15 cellular contexts compared by ENCODE assay signal in the genomic region with DNA sequence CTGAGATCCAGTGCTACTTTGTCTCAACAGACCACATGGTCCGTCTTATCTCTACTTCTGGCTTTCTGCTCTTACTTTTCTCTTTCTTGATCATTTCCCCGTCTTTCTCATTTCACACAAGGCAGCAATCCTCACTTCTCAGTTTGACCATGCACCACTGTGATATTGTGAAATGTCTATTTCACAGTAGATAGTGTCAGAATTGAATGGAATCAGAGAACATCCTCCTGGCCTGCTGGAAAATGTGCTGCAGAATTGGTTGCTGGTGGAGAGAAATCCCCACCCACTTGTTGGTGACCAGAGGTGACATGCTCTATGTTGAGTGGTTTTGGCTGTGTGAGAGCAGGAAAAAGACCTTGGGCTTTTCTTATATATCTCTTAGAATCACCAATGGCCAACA. TPM values are rescaled to one million over a fixed set of nuclear protein-coding genes. Genes with fewer than 3 reads are reported as not detected.
DNase-seq lines count a peak whose midpoint lies in the region; ATAC-seq and TF ChIP-seq lines count a peak whose summit lies in the region.
"Had no signal": no experiment of that assay in that cellular context is flagged by ENCODE, and none has a peak within 500 bp of the region (broad histone marks: within the 10 kb centered on the region; RNA-seq: fewer than 3 reads in every experiment).

No MANE protein-coding gene starts in this region.

- H3K36me3 ChIP-seq in fibroblast of lung (ENCODE audit: control insufficient read depth, insufficient read depth, low read length) (no peaks in the 10 kb centered on the region), body of pancreas (replicated peaks in 1 of 2; ENCODE audit: insufficient read depth in 1 of 2, low read depth in 2 of 2) (no peaks in the 10 kb centered on the region)
- H3K36me3 ChIP-seq: left ventricle myocardium inferior, tibial nerve had no signal

- no peak for TF ChIP-seq CTCF in fibroblast of lung (conservative IDR thresholded peaks at IDR 0.05 in 1 of 2, IDR thresholded peaks at IDR 0.05 in 1 of 2; ENCODE audit: low read depth in 1 of 2, low read length in 2 of 2)
- no peak for TF ChIP-seq CTCF in body of pancreas (IDR thresholded peaks at IDR 0.05)

- DNase-seq in NOMO-1 treated with DMSO at 0.1 percent for 48 hours (lab: John Stamatoyannopoulos, UW; ENCODE audit: unreplicated experiment) (peak; percentile 33), fibroblast of lung (ENCODE audit: low read depth in 2 of 2) (peak in 1 of 2 donors; percentile 15), NCI-H345 treated with DMSO at 0.1 percent for 48 hours (lab: John Stamatoyannopoulos, UW; ENCODE audit: unreplicated experiment) (no peak), NCI-H446 treated with DMSO at 0.1 percent for 48 hours (lab: John Stamatoyannopoulos, UW) (no peak), anterior cingulate cortex (lab: John Stamatoyannopoulos, UW) (no peak), body of pancreas (no peak)
- DNase-seq: activated B cell treated with CpG ODN at 0.5 μM for 24 hours, cortex of kidney, GDM1, left ventricle myocardium inferior, NCI-H1092 had no signal

- no peaks in the 10 kb centered on the region for H3K9me3 ChIP-seq in fibroblast of lung (ENCODE audit: control insufficient read depth, insufficient read depth, low read depth, low read length)
- no peaks in the 10 kb centered on the region for H3K9me3 ChIP-seq in body of pancreas
- H3K9me3 ChIP-seq: left ventricle myocardium inferior, tibial nerve had no signal

- no peaks in the 10 kb centered on the region for H4K20me1 ChIP-seq in fibroblast of lung (ENCODE audit: control insufficient read depth, extremely low read depth, insufficient read depth, low read length)

- intact Hi-C loops in body of pancreas (cut with DNase I), result no loop called here

- no peak overlapping the region for H3K4me2 ChIP-seq in fibroblast of lung (ENCODE audit: extremely low read depth, insufficient read depth, low read length)

- no peak overlapping the region for H2AFZ ChIP-seq in fibroblast of lung (ENCODE audit: low read length)

- H3K27me3 ChIP-seq in fibroblast of lung (ENCODE audit: control insufficient read depth, insufficient read depth, low read length) (no peaks in the 10 kb centered on the region), body of pancreas (no peaks in the 10 kb centered on the region)

- H3K4me3 ChIP-seq in fibroblast of lung (replicated peaks in 1 of 4; ENCODE audit: control extremely low read depth in 1 of 4, insufficient read depth in 1 of 4, low read depth in 3 of 4, low read length in 4 of 4), result no peak overlapping the region
- no peak overlapping the region for H3K4me3 ChIP-seq in body of pancreas
- H3K4me3 ChIP-seq: left ventricle myocardium inferior, skin epidermis, tibial nerve had no signal

- no peak overlapping the region for H3K9ac ChIP-seq in fibroblast of lung (ENCODE audit: insufficient read depth, low read length)

- peaks cover 5% of the 10 kb centered on the region for H3K4me1 ChIP-seq in fibroblast of lung (ENCODE audit: control insufficient read depth, extremely low read depth, insufficient read depth, low read length)
- H3K4me1 ChIP-seq in body of pancreas, result no peaks in the 10 kb centered on the region
- H3K4me1 ChIP-seq: left ventricle myocardium inferior, tibial nerve had no signal

- ATAC-seq in GM18867 (IDR thresholded peaks at IDR 0.05; ENCODE audit: unreplicated experiment), result peak; percentile 26
- ATAC-seq in HG02588 (IDR thresholded peaks at IDR 0.05; ENCODE audit: unreplicated experiment), result peak; percentile 32
- no peak for ATAC-seq in body of pancreas

- 45 to 67% methylated on average over 2 of the region's 2 CpGs for WGBS in body of pancreas, 2 donors

- H3K79me2 ChIP-seq in fibroblast of lung (ENCODE audit: control insufficient read depth, insufficient read depth, low read length), result no peaks in the 10 kb centered on the region

- H3K27ac ChIP-seq in fibroblast of lung (ENCODE audit: insufficient read depth, low read length) (peak overlapping the region; percentile 55), body of pancreas (no peak overlapping the region)
- H3K27ac ChIP-seq: left ventricle myocardium inferior, tibial nerve had no signal

- TF ChIP-seq POLR2A in body of pancreas (IDR thresholded peaks at IDR 0.05), result no peak

RNA-seq across cellular contexts. Expression of a gene that starts 57.8 kb away (rescaled TPM):
- total RNA-seq in fibroblast of lung (253 and 371 TPM in 2 replicates), body of pancreas (10 to 100 TPM; 23.6 to 30.7 TPM)
- polyA plus RNA-seq in fibroblast of lung, result 312 and 436 TPM in 2 replicates
- 306 and 422 TPM in 2 replicates for polyA plus RNA-seq in fibroblast of lung (2012)
- 19.5 and 24.4 TPM in 2 replicates for polyA minus RNA-seq in fibroblast of lung (ENCODE audit: low replicate concordance)
